Comparison of ENCODE assay signal across 19 cellular contexts in the genomic region with DNA sequence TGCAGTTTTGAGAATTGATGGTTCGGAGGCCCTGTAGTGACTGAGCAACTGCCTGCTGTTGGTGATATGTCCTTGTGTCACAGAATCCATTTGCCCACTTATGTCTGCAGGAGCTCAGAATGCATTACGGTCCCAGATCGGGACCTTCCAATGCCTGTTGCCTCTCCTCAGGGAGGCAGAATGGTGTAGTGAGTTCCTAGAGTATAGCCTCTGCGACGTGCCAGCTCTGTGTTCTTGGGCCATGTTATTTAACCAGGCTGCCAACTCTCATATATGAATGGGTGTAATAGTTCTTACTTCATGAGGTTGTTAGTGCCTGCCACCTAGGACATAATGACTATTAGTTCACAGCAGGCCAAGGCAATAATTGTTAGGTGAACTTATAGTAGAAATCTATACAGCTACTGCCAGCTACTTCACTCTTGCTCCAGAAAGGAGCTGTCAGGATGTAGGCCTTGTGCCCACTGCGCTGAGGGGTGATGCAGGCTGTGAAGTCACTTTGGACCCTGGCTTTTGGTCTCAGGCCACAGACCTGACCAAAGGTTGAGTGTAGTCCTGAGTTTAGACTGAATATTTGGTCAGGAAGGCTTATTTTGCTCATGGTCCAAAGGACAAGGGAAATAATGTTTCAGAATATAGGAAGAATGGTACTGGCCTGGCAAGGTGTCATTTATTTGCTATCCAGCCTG.
DNase-seq lines count a peak whose midpoint lies in the region; ATAC-seq and TF ChIP-seq lines count a peak whose summit lies in the region.
"Had no signal": no experiment of that assay in that cellular context is flagged by ENCODE, and none has a peak within 500 bp of the region (broad histone marks: within the 10 kb centered on the region; RNA-seq: fewer than 3 reads in every experiment).

No MANE protein-coding gene starts in this region.

- H3K4me2 ChIP-seq in hepatocyte, result no peak overlapping the region

- ATAC-seq in activated T-cell treated with anti-CD3 and anti-CD28 coated beads, Interleukin-2, amount 50 U/mL, for 4 hours, result no peak
- ATAC-seq in HG02840 (IDR thresholded peaks at IDR 0.05; ENCODE audit: low FRiP score, unreplicated experiment), result no peak

- DNase-seq in activated T-cell treated with anti-CD3 and anti-CD28 coated beads, Interleukin-2, amount 50 U/mL, for 24 hours, result peak; percentile 28
- no peak for DNase-seq in activated T-cell treated with anti-CD3 and anti-CD28 coated beads, Interleukin-2, amount 50 U/mL, for 4 hours
- DNase-seq in hepatocyte (ENCODE audit: low spot score) (peak; percentile 11), EL (no peak), foreskin fibroblast (no peak)
- DNase-seq in stimulated activated CD8-positive, alpha-beta memory T cell treated with anti-CD3 and anti-CD28 coated beads, Interleukin-4, amount 100 ng/mL, for 48 hours, result peak; percentile 18
- DNase-seq: activated effector memory CD4-positive, alpha-beta T cell treated with Interleukin-2 at 50 U/mL for 16 hours; CD4-positive, CD25-positive, alpha-beta regulatory T cell; DMS79; kidney glomerular epithelial cell; NCI-H2029; NK-92 treated with Interleukin-12 subunit alpha and Interleukin-12 subunit beta, amount 100 ng/mL, for 24 hours; retina; RPMI8226; stimulated activated naive CD4-positive, alpha-beta T cell had no signal

- H3K27me3 ChIP-seq in hepatocyte, result no peaks in the 10 kb centered on the region
- H3K27me3 ChIP-seq: upper lobe of left lung had no signal

- 90% methylated on average over 6 of the region's 6 CpGs for WGBS in hepatocyte (ENCODE audit: low lambda C conversion rate, missing lambda C conversion rate)

- H3K9me2 ChIP-seq in hepatocyte (replicated peaks; ENCODE audit: insufficient read depth), result no peaks in the 10 kb centered on the region

- no peaks in the 10 kb centered on the region for H3K36me3 ChIP-seq in hepatocyte (replicated peaks; ENCODE audit: insufficient read depth, low read depth)

- H3K27ac Mint-ChIP-seq in activated T-cell treated with anti-CD3 and anti-CD28 coated beads, Interleukin-2, amount 50 U/mL, for 24 hours, result peak overlapping the region; percentile 79
- peak overlapping the region in 2 of 3 donors; percentile 11 to 80 for H3K27ac Mint-ChIP-seq in IgD-negative memory B cell

- no peak overlapping the region for H2AFZ ChIP-seq in hepatocyte

- H3K4me1 Mint-ChIP-seq in activated T-cell treated with anti-CD3 and anti-CD28 coated beads, Interleukin-2, amount 50 U/mL, for 24 hours (ENCODE audit: low read depth), result peaks cover 46% of the 10 kb centered on the region
- peaks cover 19% of the 10 kb centered on the region for H3K4me1 Mint-ChIP-seq in activated T-cell treated with anti-CD3 and anti-CD28 coated beads, Interleukin-2, amount 50 U/mL, for 4 hours (ENCODE audit: low read depth)
- H3K4me1 Mint-ChIP-seq in IgD-negative memory B cell, result peaks cover 22 to 31% (median 25%) of the 10 kb centered on the region in 3 donors

- H3K9me3 ChIP-seq in hepatocyte (ENCODE audit: low read depth), result no peaks in the 10 kb centered on the region
- H3K9me3 ChIP-seq: upper lobe of left lung had no signal

- H3K4me3 ChIP-seq in hepatocyte (no peak overlapping the region), foreskin fibroblast (ENCODE audit: low read depth in 1 of 2, low read length in 2 of 2) (no peak overlapping the region)
- H3K4me3 ChIP-seq: upper lobe of left lung had no signal

- peaks cover 8% of the 10 kb centered on the region for H4K20me1 ChIP-seq in hepatocyte (ENCODE audit: insufficient read depth, poor library complexity, severe bottlenecking)

- TF ChIP-seq CTCF in hepatocyte (IDR thresholded peaks at IDR 0.05; ENCODE audit: poor library complexity) (no peak), foreskin fibroblast (IDR thresholded peaks at IDR 0.05; ENCODE audit: low read depth, low read length) (no peak)

- H3K4me1 ChIP-seq in hepatocyte (ENCODE audit: insufficient read depth), result peaks cover 9% of the 10 kb centered on the region

- no peaks in the 10 kb centered on the region for H3K9me3 Mint-ChIP-seq in activated T-cell treated with anti-CD3 and anti-CD28 coated beads, Interleukin-2, amount 50 U/mL, for 24 hours
- no peaks in the 10 kb centered on the region for H3K9me3 Mint-ChIP-seq in activated T-cell treated with anti-CD3 and anti-CD28 coated beads, Interleukin-2, amount 50 U/mL, for 4 hours
- H3K9me3 Mint-ChIP-seq in IgD-negative memory B cell, result no peaks in the 10 kb centered on the region
- H3K9me3 Mint-ChIP-seq: CD4-positive, CD25-positive, alpha-beta regulatory T cell; mesothelial cell of epicardium had no signal

- H3K79me2 ChIP-seq in hepatocyte, result peaks cover 56% of the 10 kb centered on the region

- H3K4me3 Mint-ChIP-seq in activated T-cell treated with anti-CD3 and anti-CD28 coated beads, Interleukin-2, amount 50 U/mL, for 24 hours, result no peak overlapping the region
- H3K4me3 Mint-ChIP-seq in activated T-cell treated with anti-CD3 and anti-CD28 coated beads, Interleukin-2, amount 50 U/mL, for 4 hours, result no peak overlapping the region
- no peak overlapping the region for H3K4me3 Mint-ChIP-seq in IgD-negative memory B cell
- H3K4me3 Mint-ChIP-seq: CD4-positive, CD25-positive, alpha-beta regulatory T cell; mesothelial cell of epicardium had no signal

- H3K36me3 Mint-ChIP-seq in activated T-cell treated with anti-CD3 and anti-CD28 coated beads, Interleukin-2, amount 50 U/mL, for 24 hours (ENCODE audit: low read depth), result peaks cover 86% of the 10 kb centered on the region
- peaks cover 33% of the 10 kb centered on the region for H3K36me3 Mint-ChIP-seq in activated T-cell treated with anti-CD3 and anti-CD28 coated beads, Interleukin-2, amount 50 U/mL, for 4 hours (ENCODE audit: insufficient read depth)
- peaks cover under 1% of the 10 kb centered on the region for H3K36me3 Mint-ChIP-seq in IgD-negative memory B cell

- no peak overlapping the region for H3K27ac ChIP-seq in hepatocyte
- H3K27ac ChIP-seq: upper lobe of left lung had no signal

- no peaks in the 10 kb centered on the region for H3K27me3 Mint-ChIP-seq in activated T-cell treated with anti-CD3 and anti-CD28 coated beads, Interleukin-2, amount 50 U/mL, for 24 hours
- H3K27me3 Mint-ChIP-seq in activated T-cell treated with anti-CD3 and anti-CD28 coated beads, Interleukin-2, amount 50 U/mL, for 4 hours (ENCODE audit: low read depth), result no peaks in the 10 kb centered on the region
- no peaks in the 10 kb centered on the region for H3K27me3 Mint-ChIP-seq in IgD-negative memory B cell
- H3K27me3 Mint-ChIP-seq: CD4-positive, CD25-positive, alpha-beta regulatory T cell had no signal

Comparison
In these comparisons a context has a peak if more than half of its experiments do, and no peak if none do; other contexts are left out.
1. DNase-seq: peak in activated T-cell treated with anti-CD3 and anti-CD28 coated beads, Interleukin-2, amount 50 U/mL, for 24 hours (single experiment), hepatocyte (single experiment) and stimulated activated CD8-positive, alpha-beta memory T cell treated with anti-CD3 and anti-CD28 coated beads, Interleukin-4, amount 100 ng/mL, for 48 hours (single experiment); none in activated T-cell treated with anti-CD3 and anti-CD28 coated beads, Interleukin-2, amount 50 U/mL, for 4 hours (single experiment), EL (single experiment) and foreskin fibroblast (0 of 2).